ENCODE assay signal across 23 cellular contexts in the genomic region with DNA sequence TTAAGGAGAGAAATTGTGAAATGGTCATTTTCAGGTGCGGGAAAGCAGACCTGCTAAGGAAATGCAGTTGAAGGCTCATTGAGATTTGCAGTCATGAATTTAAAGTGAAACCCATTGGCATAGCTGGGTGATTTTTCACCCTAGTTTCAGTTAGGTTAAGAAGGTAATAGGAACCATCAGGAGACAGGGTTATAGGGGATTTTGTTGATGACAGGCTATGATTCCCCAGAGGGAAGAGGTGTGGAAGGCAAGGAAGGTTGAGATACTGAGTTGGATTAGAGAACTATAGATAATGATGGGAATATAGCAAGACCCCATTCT.
"Had no signal": no experiment of that assay in that cellular context is flagged by ENCODE, and none has a peak within 500 bp of the region (broad histone marks: within the 10 kb centered on the region; RNA-seq: fewer than 3 reads in every experiment).

No MANE protein-coding gene starts in this region.

- H3K4me1 Mint-ChIP-seq: stimulated activated memory B cell treated with anti-CD40 and anti-IgM and Interleukin-4, amounts not matched to agents 10 μg/mL and 1 μg/mL and 100 μg/mL, for 72 hours; WTC11 had no signal

- H3K27ac Mint-ChIP-seq: activated CD4-positive, alpha-beta T cell treated with anti-CD3 and anti-CD28 coated beads for 36 hours; activated naive CD4-positive, alpha-beta T cell treated with anti-CD3 and anti-CD28 coated beads, Interleukin-2, amount 50 U/mL, for 24 hours; natural killer cell treated with Interleukin-12 subunit alpha and Interleukin-12 subunit beta and Interleukin-15 and Interleukin-18, amount 100 ng/mL, for 72 hours; stimulated activated memory B cell treated with anti-CD40 and anti-IgM and Interleukin-4, amounts not matched to agents 10 μg/mL and 1 μg/mL and 100 μg/mL, for 72 hours; WTC11 had no signal

- H3K27ac ChIP-seq: dorsolateral prefrontal cortex, epithelial cell of prostate, foreskin keratinocyte, lower lobe of right lung, neutrophil, pancreas, upper lobe of right lung had no signal

- H3K4me2 ChIP-seq: smooth muscle cell had no signal

- H3K27me3 ChIP-seq: dorsolateral prefrontal cortex, foreskin keratinocyte, neutrophil, pancreas, upper lobe of right lung had no signal

- H3K4me1 ChIP-seq: foreskin keratinocyte, lower lobe of right lung had no signal

- H3K4me3 Mint-ChIP-seq: activated CD4-positive, alpha-beta T cell treated with anti-CD3 and anti-CD28 coated beads for 36 hours; activated CD8-positive, alpha-beta T cell treated with anti-CD3 and anti-CD28 coated beads, Interleukin-2, amount 10 ng/mL, durations not matched to agents 7 days and 5 days; activated naive CD4-positive, alpha-beta T cell treated with anti-CD3 and anti-CD28 coated beads, Interleukin-2, amount 50 U/mL, for 24 hours; natural killer cell treated with Interleukin-12 subunit alpha and Interleukin-12 subunit beta and Interleukin-15 and Interleukin-18, amount 100 ng/mL, for 72 hours; stimulated activated memory B cell treated with anti-CD40 and anti-IgM and Interleukin-4, amounts not matched to agents 10 μg/mL and 1 μg/mL and 100 μg/mL, for 72 hours; WTC11 had no signal

- H3K27me3 Mint-ChIP-seq: activated CD4-positive, alpha-beta T cell treated with anti-CD3 and anti-CD28 coated beads for 36 hours; activated naive CD4-positive, alpha-beta T cell treated with anti-CD3 and anti-CD28 coated beads, Interleukin-2, amount 50 U/mL, for 24 hours; natural killer cell treated with Interleukin-12 subunit alpha and Interleukin-12 subunit beta and Interleukin-15 and Interleukin-18, amount 100 ng/mL, for 72 hours; stimulated activated memory B cell treated with anti-CD40 and anti-IgM and Interleukin-4, amounts not matched to agents 10 μg/mL and 1 μg/mL and 100 μg/mL, for 72 hours had no signal

- H3K9me3 ChIP-seq: lower lobe of right lung, neutrophil, pancreas, upper lobe of right lung had no signal

- H3K4me3 ChIP-seq: dorsolateral prefrontal cortex, lower lobe of right lung, pancreas, smooth muscle cell, upper lobe of right lung had no signal

- ATAC-seq: activated CD4-positive, alpha-beta T cell treated with anti-CD3 and anti-CD28 coated beads for 36 hours; activated CD8-positive, alpha-beta T cell treated with anti-CD3 and anti-CD28 coated beads, Interleukin-2, amount 10 ng/mL, durations not matched to agents 7 days and 5 days; foreskin keratinocyte; left colon; lower lobe of right lung; natural killer cell treated with Interleukin-12 subunit alpha and Interleukin-12 subunit beta and Interleukin-15 and Interleukin-18, amount 100 ng/mL, for 72 hours; pancreas; sciatic nerve; stimulated activated memory B cell treated with anti-CD40 and anti-IgM and Interleukin-4, amounts not matched to agents 10 μg/mL and 1 μg/mL and 100 μg/mL, for 72 hours; upper lobe of right lung; WTC11 had no signal

- H3K9me3 Mint-ChIP-seq: activated naive CD4-positive, alpha-beta T cell treated with anti-CD3 and anti-CD28 coated beads, Interleukin-2, amount 50 U/mL, for 24 hours; natural killer cell treated with Interleukin-12 subunit alpha and Interleukin-12 subunit beta and Interleukin-15 and Interleukin-18, amount 100 ng/mL, for 72 hours; stimulated activated memory B cell treated with anti-CD40 and anti-IgM and Interleukin-4, amounts not matched to agents 10 μg/mL and 1 μg/mL and 100 μg/mL, for 72 hours; WTC11 had no signal

- DNase-seq: activated CD4-positive, alpha-beta T cell treated with anti-CD3 and anti-CD28 coated beads for 36 hours; activated CD8-positive, alpha-beta memory T cell treated with anti-CD3 and anti-CD28 coated beads, Interleukin-2, amount 50 U/mL, for 4 hours; activated CD8-positive, alpha-beta T cell treated with anti-CD3 and anti-CD28 coated beads, Interleukin-2, amount 10 ng/mL, durations not matched to agents 7 days and 5 days; activated gamma-delta T cell; activated T-cell treated with anti-CD3 and anti-CD28 coated beads, Interleukin-2, amount 50 U/mL, for 48 hours; amniotic stem cell; dorsolateral prefrontal cortex; foreskin keratinocyte; glutamatergic neuron; hippocampal formation; left colon; lower lobe of right lung; pancreas; stimulated activated CD4-positive, alpha-beta T cell treated with anti-CD3 and anti-CD28 coated beads, Interleukin-4, amount 100 ng/mL, for 4 hours; upper lobe of right lung had no signal
